In genomic region chr3:152413244-152413643, GRCh38 we compare ENCODE assay signal across 1 cellular context.
TF ChIP-seq lines count a peak whose summit lies in the region.

No MANE protein-coding gene starts in this region.

TF ChIP-seq in GM12878, 131 proteins besides CTCF, POLR2A, EP300 and RAD21 (continued from another document):
- no peak for TF ChIP-seq MYB (IDR thresholded peaks at IDR 0.05; ENCODE audit: borderline replicate concordance, low read depth, low read length)
- TF ChIP-seq CEBPZ (IDR thresholded peaks at IDR 0.05; ENCODE audit: low read depth, low read length): no peak
- TF ChIP-seq TAF1 (IDR thresholded peaks at IDR 0.05; ENCODE audit: borderline replicate concordance, low read depth, low read length): no peak
- TF ChIP-seq, protein P1, sequence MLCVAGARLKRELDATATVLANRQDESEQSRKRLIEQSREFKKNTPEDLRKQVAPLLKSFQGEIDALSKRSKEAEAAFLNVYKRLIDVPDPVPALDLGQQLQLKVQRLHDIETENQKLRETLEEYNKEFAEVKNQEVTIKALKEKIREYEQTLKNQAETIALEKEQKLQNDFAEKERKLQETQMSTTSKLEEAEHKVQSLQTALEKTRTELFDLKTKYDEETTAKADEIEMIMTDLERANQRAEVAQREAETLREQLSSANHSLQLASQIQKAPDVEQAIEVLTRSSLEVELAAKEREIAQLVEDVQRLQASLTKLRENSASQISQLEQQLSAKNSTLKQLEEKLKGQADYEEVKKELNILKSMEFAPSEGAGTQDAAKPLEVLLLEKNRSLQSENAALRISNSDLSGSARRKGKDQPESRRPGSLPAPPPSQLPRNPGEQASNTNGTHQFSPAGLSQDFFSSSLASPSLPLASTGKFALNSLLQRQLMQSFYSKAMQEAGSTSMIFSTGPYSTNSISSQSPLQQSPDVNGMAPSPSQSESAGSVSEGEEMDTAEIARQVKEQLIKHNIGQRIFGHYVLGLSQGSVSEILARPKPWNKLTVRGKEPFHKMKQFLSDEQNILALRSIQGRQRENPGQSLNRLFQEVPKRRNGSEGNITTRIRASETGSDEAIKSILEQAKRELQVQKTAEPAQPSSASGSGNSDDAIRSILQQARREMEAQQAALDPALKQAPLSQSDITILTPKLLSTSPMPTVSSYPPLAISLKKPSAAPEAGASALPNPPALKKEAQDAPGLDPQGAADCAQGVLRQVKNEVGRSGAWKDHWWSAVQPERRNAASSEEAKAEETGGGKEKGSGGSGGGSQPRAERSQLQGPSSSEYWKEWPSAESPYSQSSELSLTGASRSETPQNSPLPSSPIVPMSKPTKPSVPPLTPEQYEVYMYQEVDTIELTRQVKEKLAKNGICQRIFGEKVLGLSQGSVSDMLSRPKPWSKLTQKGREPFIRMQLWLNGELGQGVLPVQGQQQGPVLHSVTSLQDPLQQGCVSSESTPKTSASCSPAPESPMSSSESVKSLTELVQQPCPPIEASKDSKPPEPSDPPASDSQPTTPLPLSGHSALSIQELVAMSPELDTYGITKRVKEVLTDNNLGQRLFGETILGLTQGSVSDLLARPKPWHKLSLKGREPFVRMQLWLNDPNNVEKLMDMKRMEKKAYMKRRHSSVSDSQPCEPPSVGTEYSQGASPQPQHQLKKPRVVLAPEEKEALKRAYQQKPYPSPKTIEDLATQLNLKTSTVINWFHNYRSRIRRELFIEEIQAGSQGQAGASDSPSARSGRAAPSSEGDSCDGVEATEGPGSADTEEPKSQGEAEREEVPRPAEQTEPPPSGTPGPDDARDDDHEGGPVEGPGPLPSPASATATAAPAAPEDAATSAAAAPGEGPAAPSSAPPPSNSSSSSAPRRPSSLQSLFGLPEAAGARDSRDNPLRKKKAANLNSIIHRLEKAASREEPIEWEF (IDR thresholded peaks at IDR 0.05; ENCODE audit: insufficient replicate concordance, low read depth, low read length): no peak
- no peak for TF ChIP-seq BCL11A (IDR thresholded peaks at IDR 0.05; ENCODE audit: low read depth, low read length)
- TF ChIP-seq HCFC1 (IDR thresholded peaks at IDR 0.05; ENCODE audit: low read length): no peak
- TF ChIP-seq, protein P2, sequence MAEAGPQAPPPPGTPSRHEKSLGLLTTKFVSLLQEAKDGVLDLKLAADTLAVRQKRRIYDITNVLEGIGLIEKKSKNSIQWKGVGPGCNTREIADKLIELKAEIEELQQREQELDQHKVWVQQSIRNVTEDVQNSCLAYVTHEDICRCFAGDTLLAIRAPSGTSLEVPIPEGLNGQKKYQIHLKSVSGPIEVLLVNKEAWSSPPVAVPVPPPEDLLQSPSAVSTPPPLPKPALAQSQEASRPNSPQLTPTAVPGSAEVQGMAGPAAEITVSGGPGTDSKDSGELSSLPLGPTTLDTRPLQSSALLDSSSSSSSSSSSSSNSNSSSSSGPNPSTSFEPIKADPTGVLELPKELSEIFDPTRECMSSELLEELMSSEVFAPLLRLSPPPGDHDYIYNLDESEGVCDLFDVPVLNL (IDR thresholded peaks at IDR 0.05; ENCODE audit: low read depth, low read length): no peak
- TF ChIP-seq, protein P3, sequence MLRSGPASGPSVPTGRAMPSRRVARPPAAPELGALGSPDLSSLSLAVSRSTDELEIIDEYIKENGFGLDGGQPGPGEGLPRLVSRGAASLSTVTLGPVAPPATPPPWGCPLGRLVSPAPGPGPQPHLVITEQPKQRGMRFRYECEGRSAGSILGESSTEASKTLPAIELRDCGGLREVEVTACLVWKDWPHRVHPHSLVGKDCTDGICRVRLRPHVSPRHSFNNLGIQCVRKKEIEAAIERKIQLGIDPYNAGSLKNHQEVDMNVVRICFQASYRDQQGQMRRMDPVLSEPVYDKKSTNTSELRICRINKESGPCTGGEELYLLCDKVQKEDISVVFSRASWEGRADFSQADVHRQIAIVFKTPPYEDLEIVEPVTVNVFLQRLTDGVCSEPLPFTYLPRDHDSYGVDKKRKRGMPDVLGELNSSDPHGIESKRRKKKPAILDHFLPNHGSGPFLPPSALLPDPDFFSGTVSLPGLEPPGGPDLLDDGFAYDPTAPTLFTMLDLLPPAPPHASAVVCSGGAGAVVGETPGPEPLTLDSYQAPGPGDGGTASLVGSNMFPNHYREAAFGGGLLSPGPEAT (IDR thresholded peaks at IDR 0.05; ENCODE audit: low read depth): no peak
- no peak for TF ChIP-seq ZBED1 (IDR thresholded peaks at IDR 0.05; ENCODE audit: borderline replicate concordance)
- no peak for TF ChIP-seq CHD2 (IDR thresholded peaks at IDR 0.05; ENCODE audit: borderline replicate concordance, low read depth, low read length)
